Comparison of ENCODE assay signal across 2 cellular contexts in genomic region chr5:83400712-83401111, GRCh38.
TF ChIP-seq lines count a peak whose summit lies in the region.

No MANE protein-coding gene starts in this region.

TF ChIP-seq in GM23338, 12 proteins besides CTCF, POLR2A, EP300 and RAD21 (continued from another document):
- TF ChIP-seq ZNF462 (CRISPR knock-in tag; IDR thresholded peaks at IDR 0.05) (no peak), STAT1 (IDR thresholded peaks at IDR 0.05; ENCODE audit: unreplicated experiment) (no peak), CREB1 (CRISPR knock-in tag; IDR thresholded peaks at IDR 0.05; ENCODE audit: low read depth) (no peak), ZNF331 (CRISPR knock-in tag; IDR thresholded peaks at IDR 0.05; ENCODE audit: low read depth) (no peak), POLR2AphosphoS5 (IDR thresholded peaks at IDR 0.05; ENCODE audit: low read depth) (no peak), REST (IDR thresholded peaks at IDR 0.05; ENCODE audit: unreplicated experiment) (no peak), EZH2 (IDR thresholded peaks at IDR 0.05; ENCODE audit: low read depth, unreplicated experiment) (no peak), JUNB (IDR thresholded peaks at IDR 0.05; ENCODE audit: unreplicated experiment) (no peak), ETS1 (IDR thresholded peaks at IDR 0.05) (no peak)

TF ChIP-seq in HEK293T, 16 proteins besides CTCF, POLR2A, EP300 and RAD21:
- no peak for TF ChIP-seq PKNOX1 (IDR thresholded peaks at IDR 0.05)
- TF ChIP-seq LEF1 (IDR thresholded peaks at IDR 0.05; ENCODE audit: borderline replicate concordance), result no peak
